ENCODE assay signal across 1 cellular context in genomic region chr1:25168193-25169071, GRCh38.
TF ChIP-seq lines count a peak whose summit lies in the region.

No MANE protein-coding gene starts in this region.

TF ChIP-seq in GM23338, 12 proteins besides CTCF, POLR2A, EP300 and RAD21 (continued from another document):
- TF ChIP-seq ZNF462 (CRISPR knock-in tag; IDR thresholded peaks at IDR 0.05): no peak
